ENCODE assay signal across 15 cellular contexts in the genomic region with DNA sequence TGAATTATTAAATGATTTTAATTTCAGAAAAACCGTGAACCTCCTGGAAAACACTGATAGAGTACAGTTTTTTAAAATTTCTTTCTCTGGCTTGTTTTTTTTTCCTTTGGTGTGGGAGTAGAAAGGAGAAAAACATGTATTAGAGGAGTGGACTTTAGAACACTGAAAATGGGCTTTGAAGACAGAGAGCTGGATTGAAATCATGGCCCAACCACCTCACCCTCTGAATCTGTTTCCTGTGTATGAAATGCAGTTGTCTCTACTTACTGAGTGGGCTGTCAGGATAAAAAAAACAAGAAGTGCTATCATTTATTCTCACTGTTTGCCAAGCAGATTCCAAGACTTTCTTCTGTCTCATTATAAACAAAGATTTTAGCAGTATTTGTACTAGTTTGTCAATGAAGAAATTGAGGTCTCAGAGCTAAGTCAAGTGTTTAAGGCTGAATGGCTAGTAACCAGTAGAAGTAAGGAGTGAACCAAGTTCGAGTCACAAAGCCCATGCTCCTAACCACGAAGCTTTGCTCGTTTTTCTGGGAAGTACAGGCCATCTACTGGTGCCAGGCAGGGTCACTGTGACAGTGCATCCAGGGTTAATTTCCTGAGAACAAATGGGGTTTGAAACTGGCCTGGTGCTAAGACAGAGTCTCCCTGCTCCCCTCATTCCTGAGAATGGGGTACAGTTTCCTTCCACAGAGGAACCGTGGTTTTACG.
DNase-seq lines count a peak whose midpoint lies in the region; ATAC-seq, FAIRE-seq and TF ChIP-seq lines count a peak whose summit lies in the region.
"Had no signal": no experiment of that assay in that cellular context is flagged by ENCODE, and none has a peak within 500 bp of the region (broad histone marks: within the 10 kb centered on the region; RNA-seq: fewer than 3 reads in every experiment).

No MANE protein-coding gene starts in this region.

- no peak for TF ChIP-seq EP300 in K562 (IDR thresholded peaks at IDR 0.05; ENCODE audit: low read length)

- TF ChIP-seq POLR2A in NB4 (IDR thresholded peaks at IDR 0.05; ENCODE audit: extremely low read depth, insufficient read length) (no peak), K562 (conservative IDR thresholded peaks at IDR 0.05) (no peak)

- no peak overlapping the region for H3K9ac ChIP-seq in K562 (ENCODE audit: insufficient read depth in 1 of 2, low read depth in 2 of 2, low read length in 2 of 2)
- H3K9ac ChIP-seq: neural progenitor cell had no signal

- no peaks in the 10 kb centered on the region for H3K9me3 Mint-ChIP-seq in T-helper 1 cell treated with Interleukin-12 subunit alpha and Interleukin-12 subunit beta and Interleukin-4 antibody, amounts not matched to agents 30 μg/mL and 1 μg/mL, for 36 hours
- H3K9me3 Mint-ChIP-seq in nephron progenitor cell: no peaks in the 10 kb centered on the region
- H3K9me3 Mint-ChIP-seq: neural progenitor cell had no signal

- no peaks in the 10 kb centered on the region for H3K27me3 ChIP-seq in K562 (ENCODE audit: control insufficient read depth in 2 of 2, insufficient read depth in 2 of 2, low read length in 2 of 2)
- H3K27me3 ChIP-seq: neural progenitor cell, transverse colon had no signal

- DNase-seq in T-helper 1 cell (no peak), NB4 (ENCODE audit: low read depth) (peak; percentile 69), K562 (ENCODE audit: extremely low read depth in 1 of 4, low spot score in 3 of 4) (no peak), nephron progenitor cell (no peak), NCI-H128 (lab: John Stamatoyannopoulos, UW; ENCODE audit: unreplicated experiment) (no peak), GM13977 (ENCODE audit: low spot score) (no peak), NCI-H226 (no peak)
- DNase-seq: 8988T, amygdala, foreskin melanocyte, small intestine, transverse colon had no signal

- H3K79me2 ChIP-seq in K562 (ENCODE audit: control insufficient read depth, insufficient read depth, low read length): 0 out of 3 replicates have a peak, but pooled peaks cover 4% of the 10 kb centered on the region

- no peaks in the 10 kb centered on the region for H3K9me1 ChIP-seq in K562 (ENCODE audit: control insufficient read depth, insufficient read depth, low read length)

- no TSS peak for BruUV-seq in K562 (replicated peaks; lab: Mats Ljungman, UMichigan)

- no peak overlapping the region for H3K27ac ChIP-seq in K562 (ENCODE audit: extremely low read depth, low read depth, low read length)
- H3K27ac ChIP-seq: neural progenitor cell, transverse colon had no signal

- H3K4me2 ChIP-seq in K562 (ENCODE audit: insufficient read depth, low read length): no peak overlapping the region
- H3K4me2 ChIP-seq: neural progenitor cell had no signal

- H3K36me3 Mint-ChIP-seq in T-helper 1 cell treated with Interleukin-12 subunit alpha and Interleukin-12 subunit beta and Interleukin-4 antibody, amounts not matched to agents 30 μg/mL and 1 μg/mL, for 36 hours (ENCODE audit: low read depth): peaks cover 7% of the 10 kb centered on the region
- peaks cover 6% of the 10 kb centered on the region for H3K36me3 Mint-ChIP-seq in nephron progenitor cell (ENCODE audit: low read depth)

- no peak overlapping the region for H2AFZ ChIP-seq in K562 (ENCODE audit: low read depth, low read length)
- H2AFZ ChIP-seq: neural progenitor cell had no signal

- peak; percentile 71 for ATAC-seq in K562

- 53% methylated on average over 6 of the region's 6 CpGs for WGBS in K562 (ENCODE audit: insufficient coverage, low coverage, missing lambda C conversion rate)

- H3K9me3 ChIP-seq in K562 (replicated peaks; ENCODE audit: control insufficient read depth, insufficient read depth, low read depth, low read length): no peaks in the 10 kb centered on the region
- H3K9me3 ChIP-seq: transverse colon had no signal

- in situ Hi-C loops in K562 (cut with MboI): no loop called here
- in situ Hi-C loops in GM13977 (cut with MboI; ENCODE audit: low pct_unique_long_range_greater_than_20kb, low sequenced_read_pairs, unreplicated experiment): no loop called here

- intact Hi-C loops in K562 (cut with micrococcal nuclease): no loop called here

- H4K20me1 ChIP-seq in K562 (replicated peaks; ENCODE audit: control insufficient read depth, insufficient read depth, low read length): no peaks in the 10 kb centered on the region

- H3K4me3 ChIP-seq in NB4 (ENCODE audit: low read depth, low read length): no peak overlapping the region
- no peak overlapping the region for H3K4me3 ChIP-seq in K562
- H3K4me3 ChIP-seq: neural progenitor cell, transverse colon had no signal

- peak; percentile 6 for TF ChIP-seq CTCF in NB4 (IDR thresholded peaks at IDR 0.05; ENCODE audit: low read depth, low read length)
- TF ChIP-seq CTCF in K562 (IDR thresholded peaks at IDR 0.05 in 2 of 3, conservative IDR thresholded peaks at IDR 0.05 in 1 of 3; ENCODE audit: insufficient read depth in 2 of 3, low read depth in 1 of 3, low read length in 3 of 3): peak in 1 of 3 experiments; percentile 11; a peak in 1 of 6 replicates
- TF ChIP-seq CTCF in nephron progenitor cell (IDR thresholded peaks at IDR 0.05): no peak
- TF ChIP-seq CTCF in GM13977 (IDR thresholded peaks at IDR 0.05; ENCODE audit: extremely low read depth, insufficient read depth, missing control alignments): no peak

- POLR2A ChIA-PET in K562 (lab: Yijun Ruan, JAX): interaction anchor here (1.6 kb wide), 1 partner anchor 13 kb away, joined by 9 read pairs; no protein-coding TSS in a partner anchor

- no peak for TF ChIP-seq RAD21 in K562 (CRISPR knock-in tag; conservative IDR thresholded peaks at IDR 0.05 in 1 of 2, IDR thresholded peaks at IDR 0.05 in 1 of 2)

- peaks cover 37% of the 10 kb centered on the region for H3K4me1 Mint-ChIP-seq in T-helper 1 cell treated with Interleukin-12 subunit alpha and Interleukin-12 subunit beta and Interleukin-4 antibody, amounts not matched to agents 30 μg/mL and 1 μg/mL, for 36 hours (ENCODE audit: low read depth)
- peaks cover 58% of the 10 kb centered on the region for H3K4me1 Mint-ChIP-seq in nephron progenitor cell

- CTCF ChIA-PET in K562 (lab: Yijun Ruan, JAX; ENCODE audit: low intra/inter-chr PET ratio): no interaction called here

- H3K27ac Mint-ChIP-seq in T-helper 1 cell treated with Interleukin-12 subunit alpha and Interleukin-12 subunit beta and Interleukin-4 antibody, amounts not matched to agents 30 μg/mL and 1 μg/mL, for 36 hours: peak overlapping the region; percentile 27
- H3K27ac Mint-ChIP-seq in nephron progenitor cell: peak overlapping the region; percentile 1
- H3K27ac Mint-ChIP-seq: neural progenitor cell had no signal

- H3K27me3 Mint-ChIP-seq in T-helper 1 cell treated with Interleukin-12 subunit alpha and Interleukin-12 subunit beta and Interleukin-4 antibody, amounts not matched to agents 30 μg/mL and 1 μg/mL, for 36 hours (ENCODE audit: low read depth): no peaks in the 10 kb centered on the region
- no peaks in the 10 kb centered on the region for H3K27me3 Mint-ChIP-seq in nephron progenitor cell (ENCODE audit: low read depth, poor library complexity)

- no peak for FAIRE-seq in K562 (lab: Jason Lieb, UNC)
- FAIRE-seq: H54, small intestine had no signal

- H3K4me1 ChIP-seq in K562 (replicated peaks in 1 of 2; ENCODE audit: control insufficient read depth in 2 of 2, insufficient read depth in 2 of 2, low read length in 2 of 2): peaks cover 0 to 7% of the 10 kb centered on the region in 2 experiments; a peak in 2 of 5 replicates

- no peak overlapping the region for H3K4me3 Mint-ChIP-seq in T-helper 1 cell treated with Interleukin-12 subunit alpha and Interleukin-12 subunit beta and Interleukin-4 antibody, amounts not matched to agents 30 μg/mL and 1 μg/mL, for 36 hours
- H3K4me3 Mint-ChIP-seq in nephron progenitor cell: no peak overlapping the region
- H3K4me3 Mint-ChIP-seq: neural progenitor cell had no signal

- H3K36me3 ChIP-seq in K562 (ENCODE audit: control insufficient read depth, insufficient read depth, low read length): peaks cover 3% of the 10 kb centered on the region; the same call in 1 of the 3 replicates
- H3K36me3 ChIP-seq: neural progenitor cell, transverse colon had no signal
